In the genomic region with DNA sequence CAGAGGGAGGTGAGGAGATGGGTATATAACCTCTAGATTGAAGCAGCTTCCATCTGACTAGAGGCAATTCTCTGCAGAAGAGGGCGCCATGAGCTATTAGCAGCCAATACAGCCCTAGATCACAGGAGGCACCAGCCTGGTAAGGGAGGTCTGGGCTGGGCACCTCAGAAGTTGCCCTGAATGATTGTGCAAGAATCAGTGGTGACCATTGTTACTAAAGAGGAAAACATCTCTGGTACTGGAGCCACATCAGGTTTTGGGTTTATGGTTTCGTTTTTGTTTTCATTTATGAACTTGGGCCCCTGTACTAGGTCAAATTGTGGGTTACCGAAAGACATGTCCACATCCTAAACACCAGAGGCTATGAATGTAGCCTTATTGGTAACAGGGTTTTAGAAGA, we compare ENCODE assay signal across 27 cellular contexts.
A peak's percentile ranks its signal among the peaks of the same experiment; 100 is the strongest.
DNase-seq lines count a peak whose midpoint lies in the region; ATAC-seq and TF ChIP-seq lines count a peak whose summit lies in the region.
"Had no signal": no experiment of that assay in that cellular context is flagged by ENCODE, and none has a peak within 500 bp of the region (broad histone marks: within the 10 kb centered on the region; RNA-seq: fewer than 3 reads in every experiment).

No MANE protein-coding gene starts in this region.

- H3K9me3 ChIP-seq in WERI-Rb-1 (ENCODE audit: severe bottlenecking): peaks cover 22% of the 10 kb centered on the region
- peaks cover 0 to 4% (median 0%) of the 10 kb centered on the region in 4 donors for H3K9me3 ChIP-seq in sigmoid colon
- H3K9me3 ChIP-seq: psoas muscle, SK-N-SH had no signal

- H3K27me3 ChIP-seq in WERI-Rb-1 (ENCODE audit: insufficient read depth, low read depth, severe bottlenecking): no peaks in the 10 kb centered on the region
- H3K27me3 ChIP-seq in sigmoid colon: no peaks in the 10 kb centered on the region
- H3K27me3 ChIP-seq: upper lobe of left lung had no signal

- TF ChIP-seq EP300 in sigmoid colon (IDR thresholded peaks at IDR 0.05): no peak

- 91 to 96% methylated on average over 3 of the region's 3 CpGs for WGBS in sigmoid colon, 2 donors

- no peak for DNase-seq in activated naive CD8-positive, alpha-beta T cell treated with anti-CD3 and anti-CD28 coated beads, Interleukin-2, amount 10 ng/mL, durations not matched to agents 7 days and 5 days
- DNase-seq in activated naive CD8-positive, alpha-beta T cell treated with anti-CD3 and anti-CD28 coated beads for 36 hours: no peak
- no peak for DNase-seq in WERI-Rb-1
- peak; percentile 48 for DNase-seq in iPS-NIHi7 (ENCODE audit: extremely low spot score)
- DNase-seq in sigmoid colon: no peak
- DNase-seq: activated CD4-positive, alpha-beta T cell treated with anti-CD3 and anti-CD28 coated beads, Interleukin-2, amount 10 ng/mL, durations not matched to agents 7 days and 5 days; activated effector memory CD4-positive, alpha-beta T cell treated with Interleukin-2 at 50 U/mL for 16 hours; DMS53; effector CD8-positive, alpha-beta T cell; foreskin melanocyte; GF-D8; GM23248; immature natural killer cell; mesenchymal stem cell; NCI-H1092 treated with DMSO at 0.1 percent for 48 hours; NCI-H2029; NCI-H2227 treated with DMSO at 0.1 percent for 48 hours; NCI-H774; psoas muscle; SK-N-SH; stimulated activated CD8-positive, alpha-beta memory T cell treated with anti-CD3 and anti-CD28 coated beads, Interleukin-4, amount 100 ng/mL, for 48 hours; upper lobe of left lung had no signal

- peaks cover 50% of the 10 kb centered on the region for H3K36me3 Mint-ChIP-seq in activated naive CD8-positive, alpha-beta T cell treated with anti-CD3 and anti-CD28 coated beads, Interleukin-2, amount 10 ng/mL, durations not matched to agents 7 days and 5 days
- H3K36me3 Mint-ChIP-seq in activated naive CD8-positive, alpha-beta T cell treated with anti-CD3 and anti-CD28 coated beads for 36 hours: peaks cover 7% of the 10 kb centered on the region

- intact Hi-C loops in sigmoid colon (cut with DNase I): no loop called here

- TF ChIP-seq CTCF in WERI-Rb-1 (IDR thresholded peaks at IDR 0.05; ENCODE audit: low read depth, low read length): peak; percentile 27; the same call in 1 of the 2 replicates
- no peak for TF ChIP-seq CTCF in sigmoid colon (IDR thresholded peaks at IDR 0.05)

- TF ChIP-seq POLR2A in sigmoid colon (IDR thresholded peaks at IDR 0.05): no peak

- ATAC-seq in activated naive CD8-positive, alpha-beta T cell treated with anti-CD3 and anti-CD28 coated beads, Interleukin-2, amount 10 ng/mL, durations not matched to agents 7 days and 5 days (ENCODE audit: low read depth): peak; percentile 50
- ATAC-seq in HG02938 (IDR thresholded peaks at IDR 0.05; ENCODE audit: unreplicated experiment) (peak; percentile 56), GM21737 (IDR thresholded peaks at IDR 0.05; ENCODE audit: unreplicated experiment) (no peak), GM21717 (IDR thresholded peaks at IDR 0.05; ENCODE audit: unreplicated experiment) (no peak)
- ATAC-seq: psoas muscle had no signal

- no peak overlapping the region for H3K4me3 Mint-ChIP-seq in activated naive CD8-positive, alpha-beta T cell treated with anti-CD3 and anti-CD28 coated beads, Interleukin-2, amount 10 ng/mL, durations not matched to agents 7 days and 5 days
- H3K4me3 Mint-ChIP-seq in activated naive CD8-positive, alpha-beta T cell treated with anti-CD3 and anti-CD28 coated beads for 36 hours: no peak overlapping the region
- H3K4me3 Mint-ChIP-seq: activated CD4-positive, alpha-beta T cell treated with anti-CD3 and anti-CD28 coated beads, Interleukin-2, amount 10 ng/mL, durations not matched to agents 7 days and 5 days; B cell; brain had no signal

- no peaks in the 10 kb centered on the region for H3K27me3 Mint-ChIP-seq in activated naive CD8-positive, alpha-beta T cell treated with anti-CD3 and anti-CD28 coated beads, Interleukin-2, amount 10 ng/mL, durations not matched to agents 7 days and 5 days
- H3K27me3 Mint-ChIP-seq in activated naive CD8-positive, alpha-beta T cell treated with anti-CD3 and anti-CD28 coated beads for 36 hours: no peaks in the 10 kb centered on the region
- H3K27me3 Mint-ChIP-seq: activated CD4-positive, alpha-beta T cell treated with anti-CD3 and anti-CD28 coated beads, Interleukin-2, amount 10 ng/mL, durations not matched to agents 7 days and 5 days; B cell had no signal

- H3K27ac Mint-ChIP-seq in activated naive CD8-positive, alpha-beta T cell treated with anti-CD3 and anti-CD28 coated beads, Interleukin-2, amount 10 ng/mL, durations not matched to agents 7 days and 5 days: peak overlapping the region; percentile 72
- no peak overlapping the region for H3K27ac Mint-ChIP-seq in activated naive CD8-positive, alpha-beta T cell treated with anti-CD3 and anti-CD28 coated beads for 36 hours
- H3K27ac Mint-ChIP-seq: activated CD4-positive, alpha-beta T cell treated with anti-CD3 and anti-CD28 coated beads, Interleukin-2, amount 10 ng/mL, durations not matched to agents 7 days and 5 days; B cell; brain; immature natural killer cell had no signal

- no peaks in the 10 kb centered on the region for H3K4me1 ChIP-seq in sigmoid colon
- H3K4me1 ChIP-seq: psoas muscle had no signal

- peaks cover 15% of the 10 kb centered on the region for H3K4me1 Mint-ChIP-seq in activated naive CD8-positive, alpha-beta T cell treated with anti-CD3 and anti-CD28 coated beads, Interleukin-2, amount 10 ng/mL, durations not matched to agents 7 days and 5 days
- H3K4me1 Mint-ChIP-seq in activated naive CD8-positive, alpha-beta T cell treated with anti-CD3 and anti-CD28 coated beads for 36 hours: peaks cover 5% of the 10 kb centered on the region
- H3K4me1 Mint-ChIP-seq: B cell, brain, immature natural killer cell had no signal

- POLR2A ChIA-PET in activated naive CD8-positive, alpha-beta T cell treated with anti-CD3 and anti-CD28 coated beads, Interleukin-2, amount 10 ng/mL, durations not matched to agents 7 days and 5 days (lab: Charles Lee): no interaction called here

- H3K36me3 ChIP-seq in WERI-Rb-1: no peaks in the 10 kb centered on the region
- no peaks in the 10 kb centered on the region for H3K36me3 ChIP-seq in sigmoid colon
- H3K36me3 ChIP-seq: upper lobe of left lung had no signal

- no peak overlapping the region for H3K27ac ChIP-seq in WERI-Rb-1
- H3K27ac ChIP-seq in sigmoid colon: no peak overlapping the region
- H3K27ac ChIP-seq: GM23248, psoas muscle, upper lobe of left lung had no signal

- H3K4me3 ChIP-seq in WERI-Rb-1 (ENCODE audit: low read depth, low read length) (no peak overlapping the region), sigmoid colon (no peak overlapping the region)
- H3K4me3 ChIP-seq: GM23248, psoas muscle, upper lobe of left lung had no signal

- peaks cover 32% of the 10 kb centered on the region for H3K9me3 Mint-ChIP-seq in activated naive CD8-positive, alpha-beta T cell treated with anti-CD3 and anti-CD28 coated beads, Interleukin-2, amount 10 ng/mL, durations not matched to agents 7 days and 5 days
- H3K9me3 Mint-ChIP-seq in activated naive CD8-positive, alpha-beta T cell treated with anti-CD3 and anti-CD28 coated beads for 36 hours: peaks cover 15% of the 10 kb centered on the region
- H3K9me3 Mint-ChIP-seq: immature natural killer cell had no signal

Comparison
In these comparisons a context has a peak if more than half of its experiments do, and no peak if none do; other contexts are left out.
1. ATAC-seq: peak in activated naive CD8-positive, alpha-beta T cell treated with anti-CD3 and anti-CD28 coated beads, Interleukin-2, amount 10 ng/mL, durations not matched to agents 7 days and 5 days (single experiment) and HG02938 (single experiment); none in GM21737 (single experiment) and GM21717 (single experiment).